In the genomic region with DNA sequence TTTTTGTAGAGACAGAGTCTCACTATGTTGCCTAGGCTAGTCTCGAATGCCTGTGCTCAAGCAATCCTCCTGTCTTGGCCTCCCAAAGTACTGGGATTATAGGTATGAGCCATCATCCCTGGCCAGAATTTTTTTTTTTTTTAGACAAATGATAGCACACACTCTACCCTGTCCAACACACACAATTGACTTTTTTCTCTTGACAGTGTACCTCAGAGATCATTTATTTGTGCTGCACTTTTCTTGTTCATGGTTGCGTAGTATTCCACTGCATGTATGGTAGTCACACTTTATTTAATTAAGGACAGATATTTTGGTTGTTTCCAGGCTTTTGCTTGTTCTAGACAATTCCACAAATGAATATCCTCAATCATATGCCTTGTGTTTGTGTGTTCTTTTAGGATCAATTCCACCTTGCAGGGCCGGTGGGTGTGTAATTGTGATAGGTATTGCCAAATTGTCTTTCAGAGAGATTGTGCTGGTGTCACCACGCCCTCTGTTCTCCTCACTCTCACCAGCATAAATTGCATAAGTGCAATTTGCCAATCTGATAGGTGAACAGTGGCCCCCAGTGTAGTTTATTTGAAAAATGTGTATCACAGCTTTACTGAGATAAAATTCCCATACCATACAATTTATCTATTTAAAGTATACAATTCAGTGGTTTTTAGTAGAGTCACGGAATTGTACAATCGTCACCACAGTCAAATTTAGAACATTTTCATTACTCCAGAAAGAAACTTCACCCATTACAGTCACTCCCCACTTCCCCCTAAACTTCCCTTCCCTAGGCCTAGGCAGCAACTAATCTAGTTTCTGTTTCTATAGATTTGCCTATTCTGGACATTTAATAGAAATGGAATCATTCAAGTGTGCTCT, we compare ENCODE assay signal across 9 cellular contexts. TPM values are rescaled to one million over a fixed set of nuclear protein-coding genes. Genes with fewer than 3 reads are reported as not detected.
DNase-seq lines count a peak whose midpoint lies in the region; ATAC-seq, FAIRE-seq and TF ChIP-seq lines count a peak whose summit lies in the region.
"Had no signal": no experiment of that assay in that cellular context is flagged by ENCODE, and none has a peak within 500 bp of the region (broad histone marks: within the 10 kb centered on the region; RNA-seq: fewer than 3 reads in every experiment).

No MANE protein-coding gene starts in this region.

- H3K4me1 ChIP-seq in kidney (ENCODE audit: control insufficient read depth in 1 of 2, insufficient read depth in 1 of 2, low read depth in 1 of 2, low read length in 2 of 2): no peaks in the 10 kb centered on the region

- H3K36me3 ChIP-seq in kidney (ENCODE audit: control insufficient read depth in 1 of 2, insufficient read depth in 2 of 2, low read length in 2 of 2): no peaks in the 10 kb centered on the region

- DNase-seq in NOMO-1 (lab: John Stamatoyannopoulos, UW; ENCODE audit: unreplicated experiment in 2 of 2) (peak; percentile 51 to 89), pons (ENCODE audit: low spot score) (peak; percentile 58), AG20443 (ENCODE audit: low spot score) (no peak), NCI-H510A treated with DMSO at 0.1 percent for 48 hours (lab: John Stamatoyannopoulos, UW) (no peak), DMS79 treated with DMSO at 0.1 percent for 48 hours (lab: John Stamatoyannopoulos, UW) (no peak), kidney (no peak)

- H3K9me3 ChIP-seq in kidney (ENCODE audit: control insufficient read depth in 1 of 2, low read length in 2 of 2): no peaks in the 10 kb centered on the region

- no peak overlapping the region for H3K9ac ChIP-seq in kidney (ENCODE audit: low read length in 2 of 2)

- intact Hi-C loops in kidney (cut with DNase I): no loop called here

- no peak for TF ChIP-seq CTCF in kidney (IDR thresholded peaks at IDR 0.05; ENCODE audit: borderline replicate concordance, extremely low read depth, insufficient read depth)

- ATAC-seq in GM18909 (IDR thresholded peaks at IDR 0.05; ENCODE audit: poor library complexity, unreplicated experiment): peak; percentile 72
- peak; percentile 67 for ATAC-seq in HG02798 (IDR thresholded peaks at IDR 0.05; ENCODE audit: poor library complexity, unreplicated experiment)
- ATAC-seq: left lobe of liver had no signal

- no peak overlapping the region for H3K4me3 ChIP-seq in kidney (ENCODE audit: low read length in 2 of 2)

- no peak overlapping the region for H3K27ac ChIP-seq in kidney (ENCODE audit: low read depth in 2 of 2, low read length in 2 of 2)

- no peak for FAIRE-seq in kidney (lab: Jason Lieb, UNC)

RNA-seq across cellular contexts. Expression of a gene that starts 20.1 kb away (rescaled TPM):
- 70.0 TPM for total RNA-seq in kidney
- polyA plus RNA-seq in kidney (ENCODE audit: insufficient read depth, low read depth, low replicate concordance): 28.5 TPM

Comparison
In these comparisons a context has a peak if more than half of its experiments do, and no peak if none do; other contexts are left out.
1. DNase-seq: peak in NOMO-1 (2 of 2) and pons (single experiment); none in AG20443 (single experiment), NCI-H510A treated with DMSO at 0.1 percent for 48 hours (single experiment), DMS79 treated with DMSO at 0.1 percent for 48 hours (single experiment) and kidney (single experiment).